ENCODE assay signal across 1 cellular context in genomic region chr10:5243521-5243987, GRCh38.
TF ChIP-seq lines count a peak whose summit lies in the region.

No MANE protein-coding gene starts in this region.

TF ChIP-seq in HepG2, 621 proteins besides CTCF, POLR2A, EP300 and RAD21 (continued from another document and continues in another):
- TF ChIP-seq SNAPC4 (CRISPR knock-in tag; IDR thresholded peaks at IDR 0.05), result no peak
- TF ChIP-seq AHDC1 (CRISPR knock-in tag; IDR thresholded peaks at IDR 0.05; ENCODE audit: borderline replicate concordance), result peak; percentile 97
- peak; percentile 63 for TF ChIP-seq SP5 (CRISPR knock-in tag; IDR thresholded peaks at IDR 0.05; ENCODE audit: borderline replicate concordance, low read depth)
- no peak for TF ChIP-seq NCOA1 (CRISPR knock-in tag; IDR thresholded peaks at IDR 0.05)
- TF ChIP-seq FOSL2 (CRISPR knock-in tag; IDR thresholded peaks at IDR 0.05), result peak; percentile 62
- no peak for TF ChIP-seq FUBP1 (CRISPR knock-in tag; IDR thresholded peaks at IDR 0.05; ENCODE audit: borderline replicate concordance)
- TF ChIP-seq TBP (CRISPR knock-in tag; IDR thresholded peaks at IDR 0.05), result no peak
- TF ChIP-seq ZNF280B (CRISPR knock-in tag; IDR thresholded peaks at IDR 0.05; ENCODE audit: borderline replicate concordance), result no peak
- TF ChIP-seq GATAD1 (CRISPR knock-in tag; IDR thresholded peaks at IDR 0.05), result peak; percentile 41; the same call in 1 of the 2 replicates
- no peak for TF ChIP-seq HINFP (CRISPR knock-in tag; IDR thresholded peaks at IDR 0.05; ENCODE audit: low read depth)
- TF ChIP-seq MED1 (CRISPR knock-in tag; IDR thresholded peaks at IDR 0.05), result peak; percentile 98
- no peak for TF ChIP-seq KLF12 (CRISPR knock-in tag; IDR thresholded peaks at IDR 0.05; ENCODE audit: borderline replicate concordance)
- TF ChIP-seq BORCS8-MEF2B (CRISPR knock-in tag; IDR thresholded peaks at IDR 0.05), result no peak
- TF ChIP-seq SRF (IDR thresholded peaks at IDR 0.05; ENCODE audit: low read depth, low read length), result no peak
- TF ChIP-seq U2AF2 (IDR thresholded peaks at IDR 0.05; ENCODE audit: low read depth, low read length), result no peak
- no peak for TF ChIP-seq MXD4 (CRISPR knock-in tag; IDR thresholded peaks at IDR 0.05)
- peak; percentile 92 for TF ChIP-seq ZNF331 (CRISPR knock-in tag; IDR thresholded peaks at IDR 0.05)
- TF ChIP-seq ZNF670 (CRISPR knock-in tag; IDR thresholded peaks at IDR 0.05; ENCODE audit: borderline replicate concordance), result no peak
- no peak for TF ChIP-seq MTF2 (CRISPR knock-in tag; IDR thresholded peaks at IDR 0.05; ENCODE audit: borderline replicate concordance)
- TF ChIP-seq POLR2AphosphoS2 (IDR thresholded peaks at IDR 0.05; ENCODE audit: low read depth, low read length), result no peak
- peak; percentile 90; the same call in 1 of the 2 replicates for TF ChIP-seq FOXJ3 (CRISPR knock-in tag; IDR thresholded peaks at IDR 0.05; ENCODE audit: borderline replicate concordance)
- no peak for TF ChIP-seq TFDP1 (CRISPR knock-in tag; IDR thresholded peaks at IDR 0.05; ENCODE audit: borderline replicate concordance)
- TF ChIP-seq ZNF207 (IDR thresholded peaks at IDR 0.05; ENCODE audit: borderline replicate concordance), result no peak
- TF ChIP-seq SMAD1 (CRISPR knock-in tag; IDR thresholded peaks at IDR 0.05; ENCODE audit: borderline replicate concordance, low read depth), result no peak
- no peak for TF ChIP-seq ZNF513 (CRISPR knock-in tag; conservative IDR thresholded peaks at IDR 0.05)
- TF ChIP-seq ZNF33A (CRISPR knock-in tag; IDR thresholded peaks at IDR 0.05; ENCODE audit: borderline replicate concordance), result no peak
- peak; percentile 64 for TF ChIP-seq MED8 (CRISPR knock-in tag; IDR thresholded peaks at IDR 0.05; ENCODE audit: insufficient replicate concordance)
- TF ChIP-seq NCOA5 (CRISPR knock-in tag; IDR thresholded peaks at IDR 0.05), result no peak
- TF ChIP-seq YEATS2 (CRISPR knock-in tag; IDR thresholded peaks at IDR 0.05; ENCODE audit: borderline replicate concordance), result peak; percentile 30; the same call in 1 of the 2 replicates
- TF ChIP-seq ZNF20 (CRISPR knock-in tag; IDR thresholded peaks at IDR 0.05), result no peak
- no peak for TF ChIP-seq MAX (IDR thresholded peaks at IDR 0.05)
- no peak for TF ChIP-seq ZNF343 (CRISPR knock-in tag; IDR thresholded peaks at IDR 0.05)
- TF ChIP-seq ZNF792 (CRISPR knock-in tag; IDR thresholded peaks at IDR 0.05), result peak; percentile 28; the same call in 1 of the 2 replicates
- TF ChIP-seq MLXIP (CRISPR knock-in tag; IDR thresholded peaks at IDR 0.05; ENCODE audit: borderline replicate concordance), result no peak
- TF ChIP-seq DR1 (CRISPR knock-in tag; IDR thresholded peaks at IDR 0.05), result no peak
- TF ChIP-seq TMF1 (CRISPR knock-in tag; IDR thresholded peaks at IDR 0.05; ENCODE audit: low read depth), result no peak
- TF ChIP-seq DDIT3 (CRISPR knock-in tag; IDR thresholded peaks at IDR 0.05), result no peak
- TF ChIP-seq ONECUT2 (CRISPR knock-in tag; IDR thresholded peaks at IDR 0.05), result peak; percentile 71; the same call in 1 of the 2 replicates
- TF ChIP-seq ZNF790 (CRISPR knock-in tag; IDR thresholded peaks at IDR 0.05; ENCODE audit: borderline replicate concordance), result no peak
